ENCODE assay signal across 8 cellular contexts in the genomic region with DNA sequence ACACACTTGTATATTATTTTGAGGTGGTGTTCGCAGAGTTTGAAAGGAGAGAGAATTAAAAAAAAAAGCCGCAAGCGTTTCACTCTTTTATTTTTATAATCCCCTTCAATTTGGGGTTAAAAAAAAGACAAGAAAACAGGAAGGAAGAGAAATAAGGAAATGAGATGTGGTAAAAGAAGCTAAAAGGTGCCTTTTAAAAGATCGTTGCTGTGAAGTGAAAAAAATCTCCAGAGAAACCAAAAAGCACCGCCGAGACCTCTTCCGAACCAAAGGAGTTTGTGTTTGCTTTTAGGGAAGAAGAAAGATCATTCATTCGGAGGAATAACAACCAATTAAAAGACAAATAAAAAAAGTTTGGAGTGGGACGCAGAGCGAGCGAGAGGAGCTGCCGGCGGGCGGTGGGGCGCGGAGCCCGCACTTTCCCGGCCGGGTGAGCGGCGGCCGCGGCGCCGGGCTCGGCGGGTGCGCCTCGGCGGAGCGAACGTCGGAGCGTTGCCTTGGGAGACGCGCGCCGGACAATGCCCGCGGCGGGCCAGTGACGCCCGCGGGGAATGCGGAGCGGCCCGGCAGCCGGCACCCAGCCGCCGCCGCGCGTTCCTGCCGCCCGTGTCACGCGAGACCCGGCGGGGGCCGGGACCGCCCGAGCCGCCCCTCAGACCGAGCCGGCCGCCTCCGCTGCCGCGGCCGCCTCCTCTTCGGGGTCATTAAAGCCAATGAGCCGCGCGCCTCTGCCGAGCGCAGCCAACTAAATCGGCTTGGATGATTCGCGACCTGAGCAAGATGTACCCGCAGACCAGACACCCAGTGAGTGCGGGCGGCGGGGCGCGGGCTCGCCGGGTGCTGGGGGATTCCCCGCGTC. TPM values are rescaled to one million over a fixed set of nuclear protein-coding genes. Genes with fewer than 3 reads are reported as not detected.
DNase-seq lines count a peak whose midpoint lies in the region; ATAC-seq and TF ChIP-seq lines count a peak whose summit lies in the region.

No MANE protein-coding gene starts in this region.

- POLR2A ChIA-PET in HEK293T (lab: Yijun Ruan, JAX): interaction anchor here (0.6 to 3.7 kb wide), 89 partner anchors 9 to 1275 kb away, joined by 3 to 92 read pairs (median 6); a partner anchor contains a TSS

- H3K36me3 ChIP-seq in kidney epithelial cell (ENCODE audit: control insufficient read depth, insufficient read depth, low read length): no peaks in the 10 kb centered on the region

- ATAC-seq in HG02610 (IDR thresholded peaks at IDR 0.05; ENCODE audit: unreplicated experiment): no peak

- H3K27me3 ChIP-seq in kidney epithelial cell (ENCODE audit: control insufficient read depth, insufficient read depth, low read length): no peaks in the 10 kb centered on the region

- DNase-seq in Caki2 (ENCODE audit: low read depth): peak; percentile 30
- DNase-seq in HEK293T (ENCODE audit: extremely low spot score): peak; percentile 78
- DNase-seq in SW480 (ENCODE audit: low spot score): peak; percentile 32
- DNase-seq in caudate nucleus (lab: John Stamatoyannopoulos, UW): peak in 25 of 61 donors; percentile 12 to 72 (median 51)
- DNase-seq in kidney epithelial cell (ENCODE audit: low read depth): no peak
- DNase-seq in stimulated activated CD4-positive, alpha-beta T cell treated with anti-CD3 and anti-CD28 coated beads, Interleukin-1b, Interleukin-23, amount 100 ng/mL, for 48 hours: peak; percentile 22
- no peak for DNase-seq in pons (ENCODE audit: low spot score)

- peak overlapping the region; percentile 96 for H3K27ac ChIP-seq in caudate nucleus (ENCODE audit: low read depth, low read length)

- in situ Hi-C loops in Caki2 (cut with HindIII; ENCODE audit: low pct_unique_long_range_greater_than_20kb, low sequenced_read_pairs): no loop called here

- TF ChIP-seq CTCF in kidney epithelial cell (IDR thresholded peaks at IDR 0.05; ENCODE audit: insufficient read depth, low read length, poor library complexity, severe bottlenecking): no peak

- H3K4me3 ChIP-seq in kidney epithelial cell (ENCODE audit: low read depth, low read length): peak overlapping the region; percentile 80

- CTCF ChIA-PET in HEK293T (lab: Yijun Ruan, JAX): interaction anchor here (0.7 to 1.2 kb wide), 6 partner anchors 38 to 317 kb away, joined by 3 to 9 read pairs (median 4); no protein-coding TSS in a partner anchor

TF ChIP-seq in HEK293T, 16 proteins besides CTCF, POLR2A, EP300 and RAD21:
- TF ChIP-seq HDGF (IDR thresholded peaks at IDR 0.05; ENCODE audit: borderline replicate concordance) (no peak), NFRKB (IDR thresholded peaks at IDR 0.05) (no peak), FOXA1 (IDR thresholded peaks at IDR 0.05) (no peak), FOXM1 (IDR thresholded peaks at IDR 0.05; ENCODE audit: borderline replicate concordance) (no peak), SP1 (IDR thresholded peaks at IDR 0.05) (no peak), FOXK2 (IDR thresholded peaks at IDR 0.05) (no peak), LEF1 (IDR thresholded peaks at IDR 0.05; ENCODE audit: borderline replicate concordance) (no peak), TARDBP (IDR thresholded peaks at IDR 0.05) (no peak), L3MBTL2 (conservative IDR thresholded peaks at IDR 0.05) (no peak), CTBP1 (IDR thresholded peaks at IDR 0.05; ENCODE audit: borderline replicate concordance) (no peak), ZNF384 (IDR thresholded peaks at IDR 0.05) (no peak)
- TF ChIP-seq, protein P1, sequence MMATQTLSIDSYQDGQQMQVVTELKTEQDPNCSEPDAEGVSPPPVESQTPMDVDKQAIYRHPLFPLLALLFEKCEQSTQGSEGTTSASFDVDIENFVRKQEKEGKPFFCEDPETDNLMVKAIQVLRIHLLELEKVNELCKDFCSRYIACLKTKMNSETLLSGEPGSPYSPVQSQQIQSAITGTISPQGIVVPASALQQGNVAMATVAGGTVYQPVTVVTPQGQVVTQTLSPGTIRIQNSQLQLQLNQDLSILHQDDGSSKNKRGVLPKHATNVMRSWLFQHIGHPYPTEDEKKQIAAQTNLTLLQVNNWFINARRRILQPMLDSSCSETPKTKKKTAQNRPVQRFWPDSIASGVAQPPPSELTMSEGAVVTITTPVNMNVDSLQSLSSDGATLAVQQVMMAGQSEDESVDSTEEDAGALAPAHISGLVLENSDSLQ (IDR thresholded peaks at IDR 0.05): no peak

RNA-seq across cellular contexts. Expression of a gene that starts 0.5 kb away (rescaled TPM):
- total RNA-seq in Caki2 (2014; rRNA removed; shearing (Covaris generic); ENCODE audit: low replicate concordance): 16.0 and 25.5 TPM in 2 replicates
- 12.7 and 17.2 TPM in 2 replicates for total RNA-seq in kidney epithelial cell

Comparison
In these comparisons a context has a peak if more than half of its experiments do, and no peak if none do; other contexts are left out.
1. DNase-seq: peak in Caki2 (single experiment), HEK293T (single experiment), SW480 (single experiment) and stimulated activated CD4-positive, alpha-beta T cell treated with anti-CD3 and anti-CD28 coated beads, Interleukin-1b, Interleukin-23, amount 100 ng/mL, for 48 hours (single experiment); none in kidney epithelial cell (single experiment) and pons (single experiment).